ENCODE assay signal across 16 cellular contexts in genomic region chr16:80460004-80460403, GRCh38.
"Had no signal": no experiment of that assay in that cellular context is flagged by ENCODE, and none has a peak within 500 bp of the region (broad histone marks: within the 10 kb centered on the region; RNA-seq: fewer than 3 reads in every experiment).

No MANE protein-coding gene starts in this region.

- ATAC-seq: activated T-helper 17 cell treated with anti-CD3 and anti-CD28 coated beads, Interleukin-2, amount 50 U/mL, for 72 hours; lower lobe of right lung; stimulated activated memory B cell treated with anti-CD40 and anti-IgM and Interleukin-4, amounts not matched to agents 10 μg/mL and 1 μg/mL and 100 μg/mL, for 72 hours; T-cell had no signal

- H3K27ac Mint-ChIP-seq: activated T-helper 17 cell treated with anti-CD3 and anti-CD28 coated beads, Interleukin-2, amount 50 U/mL, for 72 hours; immature natural killer cell; mesothelial cell of epicardium; neural progenitor cell; stimulated activated memory B cell treated with anti-CD40 and anti-IgM and Interleukin-4, amounts not matched to agents 10 μg/mL and 1 μg/mL and 100 μg/mL, for 72 hours had no signal

- H3K36me3 Mint-ChIP-seq: immature natural killer cell; mesothelial cell of epicardium; neural progenitor cell; stimulated activated memory B cell treated with anti-CD40 and anti-IgM and Interleukin-4, amounts not matched to agents 10 μg/mL and 1 μg/mL and 100 μg/mL, for 72 hours; T-cell had no signal

- H3K9me3 ChIP-seq: lower lobe of right lung, pancreas had no signal

- H3K4me3 Mint-ChIP-seq: activated T-helper 17 cell treated with anti-CD3 and anti-CD28 coated beads, Interleukin-2, amount 50 U/mL, for 72 hours; immature natural killer cell; mesothelial cell of epicardium; neural progenitor cell; stimulated activated memory B cell treated with anti-CD40 and anti-IgM and Interleukin-4, amounts not matched to agents 10 μg/mL and 1 μg/mL and 100 μg/mL, for 72 hours; T-cell had no signal

- H3K9me3 Mint-ChIP-seq: activated T-helper 17 cell treated with anti-CD3 and anti-CD28 coated beads, Interleukin-2, amount 50 U/mL, for 72 hours; immature natural killer cell; mesothelial cell of epicardium; neural progenitor cell; stimulated activated memory B cell treated with anti-CD40 and anti-IgM and Interleukin-4, amounts not matched to agents 10 μg/mL and 1 μg/mL and 100 μg/mL, for 72 hours; T-cell had no signal

- H3K4me3 ChIP-seq: lower lobe of right lung, neural progenitor cell, pancreas had no signal

- H3K27me3 ChIP-seq: neural progenitor cell, pancreas had no signal

- H3K27ac ChIP-seq: lower lobe of right lung, neural progenitor cell, pancreas had no signal

- H3K9ac ChIP-seq: neural progenitor cell had no signal

- DNase-seq: activated CD4-positive, alpha-beta T cell treated with anti-CD3 and anti-CD28 coated beads, Interleukin-2, amount 50 U/mL, for 4 hours; activated CD4-positive, CD25-positive, alpha-beta regulatory T cell treated with anti-CD3 and anti-CD28 coated beads, Interleukin-2, amount 50 U/mL, for 72 hours; activated naive CD4-positive, alpha-beta T cell treated with Interleukin-2 at 50 U/mL for 16 hours; anterior cingulate cortex; erythroblast; foreskin fibroblast; immature natural killer cell; lower lobe of right lung; pancreas; substantia nigra; T-cell; T-helper 9 cell had no signal

- H3K4me1 ChIP-seq: lower lobe of right lung, pancreas had no signal

- H3K36me3 ChIP-seq: lower lobe of right lung, neural progenitor cell, pancreas had no signal

- H3K4me1 Mint-ChIP-seq: activated T-helper 17 cell treated with anti-CD3 and anti-CD28 coated beads, Interleukin-2, amount 50 U/mL, for 72 hours; immature natural killer cell; mesothelial cell of epicardium; stimulated activated memory B cell treated with anti-CD40 and anti-IgM and Interleukin-4, amounts not matched to agents 10 μg/mL and 1 μg/mL and 100 μg/mL, for 72 hours; T-cell had no signal
